8 cellular contexts compared by ENCODE assay signal in genomic region chr7:99373086-99374066, GRCh38. TPM values are rescaled to one million over a fixed set of nuclear protein-coding genes. Genes with fewer than 3 reads are reported as not detected.
DNase-seq lines count a peak whose midpoint lies in the region; TF ChIP-seq lines count a peak whose summit lies in the region.

No MANE protein-coding gene starts in this region.

- TF ChIP-seq EP300 in ovary (IDR thresholded peaks at IDR 0.05): no peak

- peak overlapping the region; percentile 97 for H3K27ac ChIP-seq in RWPE1
- peak overlapping the region in 1 of 2 donors; percentile 56 for H3K27ac ChIP-seq in ovary

- CTCF ChIA-PET in RWPE1 (lab: Yijun Ruan, JAX): interaction anchor here (0.6 kb wide), 1 partner anchor 103 kb away, joined by 3 read pairs; no protein-coding TSS in a partner anchor

- intact Hi-C loops in ovary (cut with DNase I): no loop called here

- H3K4me3 ChIP-seq in GM06990 (replicated peaks; ENCODE audit: low read depth, low read length) (peak overlapping the region; percentile 95), fibroblast of the aortic adventitia (ENCODE audit: low read depth, low read length) (peak overlapping the region; percentile 74), retinal pigment epithelial cell (ENCODE audit: low read length) (peak overlapping the region; percentile 62), ovary (no peak overlapping the region)

- WGBS in ovary, 3 donors: 85 to 88% (median 87%) methylated on average over 42 of the region's 42 CpGs

- DNase-seq in GM06990 (ENCODE audit: extremely low read depth, insufficient read length) (no peak), RWPE1 (ENCODE audit: low spot score) (no peak), fibroblast of the aortic adventitia (ENCODE audit: low read depth) (no peak), retinal pigment epithelial cell (ENCODE audit: low read depth) (no peak), ovary (no peak), SIG-M5 (lab: John Stamatoyannopoulos, UW) (no peak), midbrain (lab: John Stamatoyannopoulos, UW) (no peak)
- DNase-seq in stimulated activated naive CD4-positive, alpha-beta T cell treated with Interleukin-2 at 50 U/mL for 16 hours (lab: John Stamatoyannopoulos, UW): no peak

- H3K9me3 ChIP-seq in ovary: no peaks in the 10 kb centered on the region

- TF ChIP-seq POLR2A in ovary (IDR thresholded peaks at IDR 0.05): no peak

- TF ChIP-seq CTCF in GM06990 (IDR thresholded peaks at IDR 0.05; ENCODE audit: insufficient read depth, low read length, poor library complexity, severe bottlenecking) (no peak), RWPE1 (conservative IDR thresholded peaks at IDR 0.05; ENCODE audit: low read depth) (no peak), fibroblast of the aortic adventitia (IDR thresholded peaks at IDR 0.05; ENCODE audit: insufficient read depth, low read length) (no peak), retinal pigment epithelial cell (conservative IDR thresholded peaks at IDR 0.05; ENCODE audit: low read depth, low read length) (no peak), ovary (IDR thresholded peaks at IDR 0.05) (no peak)

- POLR2A ChIA-PET in RWPE1 (lab: Yijun Ruan, JAX; ENCODE audit: low non-redundant PET): interaction anchor here (0.6 kb wide), 1 partner anchor 35 kb away, joined by 3 read pairs; the partner anchor contains the start of genes BUD31 and PDAP1

- H3K27me3 ChIP-seq in GM06990 (replicated peaks; ENCODE audit: control insufficient read depth, insufficient read depth, low read length) (no peaks in the 10 kb centered on the region), ovary (no peaks in the 10 kb centered on the region)

- H3K4me1 ChIP-seq in ovary (ENCODE audit: insufficient read depth): peaks cover 5% of the 10 kb centered on the region

- H3K36me3 ChIP-seq in GM06990 (ENCODE audit: control insufficient read depth, insufficient read depth, low read length) (peaks cover 10% of the 10 kb centered on the region), ovary (no peaks in the 10 kb centered on the region)

RNA-seq across cellular contexts. Expression of gene ARPC1B, which starts 1.2 kb away (rescaled TPM):
- total RNA-seq in fibroblast of the aortic adventitia (ENCODE audit: low replicate concordance) (249 and 358 TPM in 2 replicates), ovary (10 to 100 TPM; 24.2 to 82.5 (median 42.9) TPM)
- 10 to 100 TPM; 63.4 to 77.9 TPM for polyA plus RNA-seq in ovary

RNA-seq across cellular contexts. Expression of gene PDAP1, which starts 35.0 kb away (rescaled TPM):
- total RNA-seq in fibroblast of the aortic adventitia (ENCODE audit: low replicate concordance) (29.2 and 66.9 TPM in 2 replicates), ovary (10 to 100 TPM; 31.1 to 90.0 (median 83.9) TPM)
- 100 to 1,000 TPM in 1 of 2 donors, 10 to 100 TPM in 1; 81.5 to 155 TPM for polyA plus RNA-seq in ovary

RNA-seq across cellular contexts. Expression of gene BUD31, which starts 35.4 kb away (rescaled TPM):
- total RNA-seq in fibroblast of the aortic adventitia (ENCODE audit: low replicate concordance) (137 and 171 TPM in 2 replicates), ovary (10 to 100 TPM; 44.4 to 96.4 (median 53.4) TPM)
- polyA plus RNA-seq in ovary: 100 to 1,000 TPM in 1 of 2 donors, 10 to 100 TPM in 1; 75.6 to 157 TPM

RNA-seq across cellular contexts. Expression of gene ARPC1A, which starts 47.7 kb away (rescaled TPM):
- total RNA-seq in fibroblast of the aortic adventitia (ENCODE audit: low replicate concordance) (85.0 and 253 TPM in 2 replicates), ovary (100 to 1,000 TPM in 5 of 7 donors, 10 to 100 TPM in 2; 83.7 to 134 (median 112) TPM)
- 100 to 1,000 TPM in 1 of 2 donors, 10 to 100 TPM in 1; 98.1 to 138 TPM for polyA plus RNA-seq in ovary
